In genomic region chr11:62771144-62772021, GRCh38 we compare ENCODE assay signal across 1 cellular context.
TF ChIP-seq lines count a peak whose summit lies in the region.

Gene TAF6L, plus strand, starts transcription at chr11:62771396. Its CDS starts 4,388 bp downstream, at chr11:62775784.

TF ChIP-seq in K562, 482 proteins besides CTCF, POLR2A, EP300 and RAD21 (continued from another document and continues in another):
- TF ChIP-seq TRIM25 (IDR thresholded peaks at IDR 0.05; ENCODE audit: borderline replicate concordance) (no peak), NCOA2 (IDR thresholded peaks at IDR 0.05; ENCODE audit: partially characterized antibody in 2 of 2) (no peak), RBM15 (IDR thresholded peaks at IDR 0.05; ENCODE audit: insufficient read depth, low read length) (no peak), MLX (CRISPR knock-in tag; conservative IDR thresholded peaks at IDR 0.05) (peak in 1 of 2 experiments; percentile 17; a peak in 1 of 4 replicates), NR4A1 (CRISPR knock-in tag; IDR thresholded peaks at IDR 0.05) (no peak), NR4A1 (tag; IDR thresholded peaks at IDR 0.05) (no peak), NCOR1 (IDR thresholded peaks at IDR 0.05) (peak; percentile 52), GATAD2A (IDR thresholded peaks at IDR 0.05) (peak; percentile 87; the same call in 1 of the 2 replicates), ZBTB33 (CRISPR knock-in tag; IDR thresholded peaks at IDR 0.05) (peak; percentile 25), HMG20A (CRISPR knock-in tag; conservative IDR thresholded peaks at IDR 0.05) (no peak), ZFP91 (CRISPR knock-in tag; IDR thresholded peaks at IDR 0.05) (peak; percentile 90), ZNF79 (CRISPR knock-in tag; IDR thresholded peaks at IDR 0.05; ENCODE audit: low read depth) (no peak), NEUROD1 (IDR thresholded peaks at IDR 0.05; ENCODE audit: borderline replicate concordance, low read depth, low read length, partially characterized antibody) (peak; percentile 53), PRPF4 (IDR thresholded peaks at IDR 0.05; ENCODE audit: insufficient read depth, low read depth, low read length, poor library complexity, severe bottlenecking) (no peak), ZNF24 (IDR thresholded peaks at IDR 0.05) (no peak), CHCHD3 (CRISPR knock-in tag; IDR thresholded peaks at IDR 0.05) (no peak), MEF2A (IDR thresholded peaks at IDR 0.05; ENCODE audit: control insufficient read depth, low read depth, low read length) (no peak), MCM3 (IDR thresholded peaks at IDR 0.05) (no peak), THAP12 (CRISPR knock-in tag; IDR thresholded peaks at IDR 0.05) (0 out of 2 replicates have a peak, but pooled peaks have one; percentile 25), HLTF (IDR thresholded peaks at IDR 0.05) (no peak), ARID3A (IDR thresholded peaks at IDR 0.05; ENCODE audit: borderline replicate concordance, low read depth, low read length) (no peak), RHOXF2B (CRISPR knock-in tag; conservative IDR thresholded peaks at IDR 0.05) (no peak), ZFX (CRISPR knock-in tag; IDR thresholded peaks at IDR 0.05) (peak; percentile 74), ZBTB7A (IDR thresholded peaks at IDR 0.05; ENCODE audit: borderline replicate concordance, control insufficient read depth, low read depth, low read length) (peak; percentile 88), CBFA2T2 (conservative IDR thresholded peaks at IDR 0.05) (peak; percentile 92), ZBTB12 (CRISPR knock-in tag; IDR thresholded peaks at IDR 0.05) (0 out of 2 replicates have a peak, but pooled peaks have one; percentile 4), JUNB (CRISPR knock-in tag; conservative IDR thresholded peaks at IDR 0.05) (no peak), ARID2 (IDR thresholded peaks at IDR 0.05) (no peak), NCOA6 (IDR thresholded peaks at IDR 0.05) (no peak), ESRRA (IDR thresholded peaks at IDR 0.05; ENCODE audit: borderline replicate concordance, low read depth) (0 out of 2 replicates have a peak, but pooled peaks have one; percentile 60), BDP1 (IDR thresholded peaks at IDR 0.05; ENCODE audit: insufficient read depth, insufficient read length) (no peak), CHD1 (IDR thresholded peaks at IDR 0.05; ENCODE audit: low read length) (peak; percentile 8), ZBTB26 (CRISPR knock-in tag; IDR thresholded peaks at IDR 0.05) (no peak), MYBL2 (IDR thresholded peaks at IDR 0.05; ENCODE audit: low read depth) (no peak), MYBL2 (CRISPR knock-in tag; IDR thresholded peaks at IDR 0.05; ENCODE audit: borderline replicate concordance) (no peak), U2AF1 (optimal IDR thresholded peaks at IDR 0.05; ENCODE audit: low read depth, low read length) (no peak), SMC3 (conservative IDR thresholded peaks at IDR 0.05; ENCODE audit: insufficient read depth, low read depth, low read length) (0 out of 2 replicates have a peak, but pooled peaks have one; percentile 10), DPF2 (IDR thresholded peaks at IDR 0.05) (peak; percentile 35; the same call in 1 of the 2 replicates)
